ENCODE assay signal across 8 cellular contexts in genomic region chr14:69648480-69649414, GRCh38. TPM values are rescaled to one million over a fixed set of nuclear protein-coding genes. Genes with fewer than 3 reads are reported as not detected.
A peak's percentile ranks its signal among the peaks of the same experiment; 100 is the strongest.
DNase-seq lines count a peak whose midpoint lies in the region; ATAC-seq, FAIRE-seq and TF ChIP-seq lines count a peak whose summit lies in the region.

No MANE protein-coding gene starts in this region.

- CTCF ChIA-PET in MCF 10A (lab: Yijun Ruan, JAX) = interaction anchor here (0.6 to 1.2 kb wide), 5 partner anchors 15 to 1269 kb away, joined by 3 to 6 read pairs (median 3); no protein-coding TSS in a partner anchor
- CTCF ChIA-PET in mammary epithelial cell (lab: Charles Lee; ENCODE audit: low non-redundant PET) = interaction anchor here (0.6 kb wide), 1 partner anchor 82 kb away, joined by 4 read pairs; no protein-coding TSS in a partner anchor
- CTCF ChIA-PET in GM12878 (lab: Yijun Ruan, JAX) = interaction anchor here (0.6 to 6.1 kb wide), 17 partner anchors 11 to 1860 kb away, joined by 3 to 36 read pairs (median 4); partner anchors contain the start of gene SUSD6
- CTCF ChIA-PET in CD8-positive, alpha-beta T cell (lab: Charles Lee) = interaction anchor here (0.6 to 2.7 kb wide), 6 partner anchors 9 to 78 kb away, joined by 3 to 8 read pairs (median 3); no protein-coding TSS in a partner anchor

- H2BK15ac ChIP-seq in mesenchymal stem cell (ENCODE audit: low read depth, poor library complexity, severe bottlenecking) = no peak overlapping the region

- H4K20me1 ChIP-seq in mammary epithelial cell (ENCODE audit: insufficient read depth, low read length) (no peaks in the 10 kb centered on the region), GM12878 (ENCODE audit: control insufficient read depth, insufficient read depth) (peaks cover 3% of the 10 kb centered on the region; the same call in 1 of the 2 replicates)

- POLR2A ChIA-PET in MCF 10A (lab: Yijun Ruan, JAX) (interaction anchor here (0.6 to 2.8 kb wide), 9 partner anchors 8 to 118 kb away, joined by 3 to 15 read pairs (median 5); partner anchors contain the start of genes SRSF5 and SUSD6), GM12878 (lab: Charles Lee) (interaction anchor here (0.6 to 9.8 kb wide), 15 partner anchors 12 to 76 kb away, joined by 3 to 88 read pairs (median 5); partner anchors contain the start of gene SUSD6)
- POLR2A ChIA-PET in CD8-positive, alpha-beta T cell (lab: Charles Lee) = interaction anchor here (1.3 to 1.6 kb wide), 2 partner anchors 12 to 35 kb away, joined by 3 to 4 read pairs; no protein-coding TSS in a partner anchor

- H3K14ac ChIP-seq in mesenchymal stem cell (ENCODE audit: low read length in 2 of 2) = no peak overlapping the region

- in situ Hi-C loops in mammary epithelial cell (cut with MboI; ENCODE audit: low sequenced_read_pairs in 2 of 2) = no loop called here
- in situ Hi-C loops in GM12878 (cut with MboI) = no loop called here

- peak in 1 of 2 experiments; percentile 75; a peak in 2 of 4 replicates for TF ChIP-seq EP300 in GM12878 (IDR thresholded peaks at IDR 0.05; ENCODE audit: borderline replicate concordance in 1 of 2, control insufficient read depth in 1 of 2, low read depth in 2 of 2, low read length in 2 of 2)

- H3K4me2 ChIP-seq in mammary epithelial cell (ENCODE audit: insufficient read depth, low read depth, low read length) (no peak overlapping the region), GM12878 (ENCODE audit: control insufficient read depth, insufficient read depth) (peak overlapping the region; percentile 98), mesenchymal stem cell (ENCODE audit: low read length, poor library complexity, severe bottlenecking) (peak overlapping the region; percentile 30)

- peaks cover 16% of the 10 kb centered on the region for H3K36me3 Mint-ChIP-seq in MCF 10A (ENCODE audit: insufficient read depth, unreplicated experiment)
- H3K36me3 Mint-ChIP-seq in CD8-positive, alpha-beta T cell = peaks cover 7% of the 10 kb centered on the region

- H2AK5ac ChIP-seq in mesenchymal stem cell (ENCODE audit: low read length, severe bottlenecking) = peak overlapping the region; percentile 49

- H3K4me1 ChIP-seq in mammary epithelial cell (ENCODE audit: insufficient read depth, low read length) (peaks cover 67% of the 10 kb centered on the region), GM12878 (ENCODE audit: control insufficient read depth, insufficient read depth, low read length) (peaks cover 68% of the 10 kb centered on the region), mesenchymal stem cell (ENCODE audit: control insufficient read depth, insufficient read depth, low read depth, low read length) (peaks cover 10% of the 10 kb centered on the region)
- peaks cover 57% of the 10 kb centered on the region for H3K4me1 ChIP-seq in CD8-positive, alpha-beta T cell (ENCODE audit: insufficient read depth, low read length)

- dilution Hi-C loops in mammary epithelial cell (cut with HindIII; ENCODE audit: low sequenced_read_pairs) = loop anchor here (5.0 kb wide), 2 partner anchors 51 to 69 kb away; no protein-coding TSS in a partner anchor

- no peaks in the 10 kb centered on the region for H3K27me3 Mint-ChIP-seq in MCF 10A (ENCODE audit: insufficient read depth, unreplicated experiment)
- H3K27me3 Mint-ChIP-seq in CD8-positive, alpha-beta T cell (ENCODE audit: low read depth) = no peaks in the 10 kb centered on the region

- peak; percentile 49 for DNase-seq in MCF 10A (ENCODE audit: unreplicated experiment)
- DNase-seq in mammary epithelial cell = no peak
- DNase-seq in M059J (ENCODE audit: low read depth) = peak; percentile 80
- peak; percentile 81 for DNase-seq in GM12878 (ENCODE audit: low read depth, low spot score)
- peak; percentile 86 for DNase-seq in mesenchymal stem cell
- DNase-seq in CD8-positive, alpha-beta T cell = no peak

- no peak overlapping the region for H3K9ac ChIP-seq in mammary epithelial cell (ENCODE audit: insufficient read depth, low read length)
- peak overlapping the region; percentile 78 for H3K9ac ChIP-seq in GM12878 (ENCODE audit: control insufficient read depth, insufficient read depth, low read length)
- H3K9ac ChIP-seq in mesenchymal stem cell (ENCODE audit: low read length) = no peak overlapping the region

- no peak overlapping the region for H4K91ac ChIP-seq in mesenchymal stem cell (ENCODE audit: low read length)

- H3K18ac ChIP-seq in mesenchymal stem cell (ENCODE audit: low read depth in 1 of 2, low read length in 2 of 2) = peak overlapping the region in 1 of 2 experiments; percentile 95

- no peaks in the 10 kb centered on the region for H3K9me3 Mint-ChIP-seq in MCF 10A (ENCODE audit: unreplicated experiment)
- no peaks in the 10 kb centered on the region for H3K9me3 Mint-ChIP-seq in CD8-positive, alpha-beta T cell

- H3K4me3 Mint-ChIP-seq in MCF 10A (ENCODE audit: unreplicated experiment) = peak overlapping the region; percentile 15
- H3K4me3 Mint-ChIP-seq in CD8-positive, alpha-beta T cell = no peak overlapping the region

- H4K8ac ChIP-seq in mesenchymal stem cell (ENCODE audit: low read length) = no peak overlapping the region

- H3K79me1 ChIP-seq in mesenchymal stem cell (replicated peaks; ENCODE audit: low read length, poor library complexity, severe bottlenecking) = peaks cover 46% of the 10 kb centered on the region

- peaks cover 98% of the 10 kb centered on the region for H3K79me2 ChIP-seq in mammary epithelial cell (ENCODE audit: insufficient read depth, low read length)
- peaks cover 97% of the 10 kb centered on the region for H3K79me2 ChIP-seq in GM12878 (ENCODE audit: control insufficient read depth, insufficient read depth, low read length)

- H2AFZ ChIP-seq in mammary epithelial cell (ENCODE audit: low read depth, low read length) (no peak overlapping the region), GM12878 (ENCODE audit: control insufficient read depth, low read depth, low read length) (no peak overlapping the region; the same call in 1 of the 2 replicates), mesenchymal stem cell (ENCODE audit: low read depth, low read length) (no peak overlapping the region)

- ATAC-seq in GM12878 (peak; percentile 85), GM21786 (IDR thresholded peaks at IDR 0.05; ENCODE audit: unreplicated experiment) (no peak), HG02973 (IDR thresholded peaks at IDR 0.05; ENCODE audit: unreplicated experiment) (no peak)
- no peak for ATAC-seq in CD8-positive, alpha-beta T cell

- H2BK120ac ChIP-seq in mesenchymal stem cell (ENCODE audit: low read depth, low read length) = peak overlapping the region; percentile 83

- H3K4me3 ChIP-seq in mammary epithelial cell (replicated peaks in 1 of 3; ENCODE audit: insufficient read depth in 1 of 3, low read depth in 2 of 3, low read length in 3 of 3) = no peak overlapping the region
- peak overlapping the region; percentile 56 for H3K4me3 ChIP-seq in GM12878
- H3K4me3 ChIP-seq in mesenchymal stem cell (ENCODE audit: insufficient read depth in 1 of 2, low read depth in 1 of 2, low read length in 2 of 2) = no peak overlapping the region
- no peak overlapping the region for H3K4me3 ChIP-seq in CD8-positive, alpha-beta T cell (ENCODE audit: low read depth, low read length)

- peak overlapping the region in 1 of 2 experiments; percentile 82 for H2BK12ac ChIP-seq in mesenchymal stem cell (ENCODE audit: low read length in 2 of 2)

- TF ChIP-seq CTCF in MCF 10A (IDR thresholded peaks at IDR 0.05; ENCODE audit: unreplicated experiment) = no peak
- TF ChIP-seq CTCF in mammary epithelial cell (conservative IDR thresholded peaks at IDR 0.05 in 1 of 2, IDR thresholded peaks at IDR 0.05 in 1 of 2; ENCODE audit: extremely low read depth in 1 of 2, insufficient read depth in 1 of 2, low read depth in 1 of 2, low read length in 2 of 2) = no peak
- TF ChIP-seq CTCF in GM12878 (IDR thresholded peaks at IDR 0.05 in 2 of 3, conservative IDR thresholded peaks at IDR 0.05 in 1 of 3; ENCODE audit: control insufficient read depth in 2 of 3, extremely low read depth in 1 of 3, insufficient read depth in 1 of 3, low read depth in 3 of 3, low read length in 3 of 3) = no peak
- TF ChIP-seq CTCF in CD8-positive, alpha-beta T cell (IDR thresholded peaks at IDR 0.05) = no peak

- FAIRE-seq in GM12878 (lab: Jason Lieb, UNC) = no peak

- WGBS in mammary epithelial cell (ENCODE audit: low coverage, missing lambda C conversion rate) = 72% methylated on average over 5 of the region's 5 CpGs
- 10% methylated on average over 5 of the region's 5 CpGs for WGBS in GM12878 (ENCODE audit: insufficient coverage, insufficient replicate concordance, low lambda C conversion rate, missing lambda C conversion rate)
- WGBS in mesenchymal stem cell = 38% methylated on average over 4 of the region's 5 CpGs

- H3K4ac ChIP-seq in mesenchymal stem cell (ENCODE audit: low read depth in 1 of 2, low read length in 2 of 2) = no peak overlapping the region

- TF ChIP-seq RAD21 in GM12878 (IDR thresholded peaks at IDR 0.05; ENCODE audit: insufficient read depth, low read depth, low read length) = no peak

- peak overlapping the region; percentile 65 for H3K27ac Mint-ChIP-seq in MCF 10A (ENCODE audit: low read depth, unreplicated experiment)
- no peak overlapping the region for H3K27ac Mint-ChIP-seq in CD8-positive, alpha-beta T cell

- BruUV-seq in MCF 10A (replicated peaks; lab: Mats Ljungman, UMichigan) = no TSS peak
- no TSS peak for BruUV-seq in mammary epithelial cell (replicated peaks; lab: Mats Ljungman, UMichigan)
- TSS peak; percentile 98 for BruUV-seq in GM12878 (replicated peaks; lab: Mats Ljungman, UMichigan)

- H3K27me3 ChIP-seq in mammary epithelial cell (ENCODE audit: insufficient read depth, low read length) = no peaks in the 10 kb centered on the region
- H3K27me3 ChIP-seq in GM12878 (replicated peaks in 1 of 2; ENCODE audit: control insufficient read depth in 2 of 2, insufficient read depth in 2 of 2, low read length in 1 of 2) = no peaks in the 10 kb centered on the region
- no peaks in the 10 kb centered on the region for H3K27me3 ChIP-seq in mesenchymal stem cell (ENCODE audit: control insufficient read depth in 1 of 2, insufficient read depth in 1 of 2, low read length in 2 of 2)
- no peaks in the 10 kb centered on the region for H3K27me3 ChIP-seq in CD8-positive, alpha-beta T cell (ENCODE audit: insufficient read depth, low read length)

- H3K4me1 Mint-ChIP-seq in MCF 10A (ENCODE audit: insufficient read depth, unreplicated experiment) = peaks cover 66% of the 10 kb centered on the region
- H3K4me1 Mint-ChIP-seq in CD8-positive, alpha-beta T cell (ENCODE audit: low read depth) = peaks cover 83% of the 10 kb centered on the region

- H2BK5ac ChIP-seq in mesenchymal stem cell (ENCODE audit: low read depth, low read length, poor library complexity, severe bottlenecking) = no peak overlapping the region

- RAD21 ChIA-PET in GM12878 (lab: Charles Lee; ENCODE audit: unreplicated experiment) = interaction anchor here (0.5 to 9.9 kb wide), 20 partner anchors 11 to 379 kb away, joined by 3 to 178 read pairs (median 5); partner anchors contain the start of gene SUSD6

- H3K36me3 ChIP-seq in mammary epithelial cell (ENCODE audit: insufficient read depth, low read length) (no peaks in the 10 kb centered on the region), GM12878 (ENCODE audit: control insufficient read depth in 2 of 2, insufficient read depth in 2 of 2, low read length in 1 of 2) (peaks cover 0 to 3% of the 10 kb centered on the region in 2 experiments; a peak in 1 of 4 replicates), mesenchymal stem cell (ENCODE audit: control insufficient read depth in 1 of 2, insufficient read depth in 2 of 2, low read depth in 1 of 2, low read length in 2 of 2) (no peaks in the 10 kb centered on the region)
- H3K36me3 ChIP-seq in CD8-positive, alpha-beta T cell (ENCODE audit: insufficient read depth, low read length) = no peaks in the 10 kb centered on the region

- H3K23ac ChIP-seq in mesenchymal stem cell (ENCODE audit: low read length in 2 of 2) = no peak overlapping the region

- intact Hi-C loops in MCF 10A (cut with micrococcal nuclease) = no loop called here
- intact Hi-C loops in mammary epithelial cell (cut with micrococcal nuclease) = no loop called here
- intact Hi-C loops in GM12878 (cut with micrococcal nuclease; ENCODE audit: unreplicated experiment) = no loop called here
- intact Hi-C loops in CD8-positive, alpha-beta T cell (cut with DNase I, micrococcal nuclease) = no loop called here

- H3K9me3 ChIP-seq in mammary epithelial cell (replicated peaks; ENCODE audit: insufficient read depth, low read length) (no peaks in the 10 kb centered on the region), GM12878 (replicated peaks; ENCODE audit: control insufficient read depth, insufficient read depth, low read length) (peaks cover 6% of the 10 kb centered on the region; the same call in 2 of the 3 replicates), mesenchymal stem cell (ENCODE audit: control insufficient read depth, low read length) (no peaks in the 10 kb centered on the region)
- H3K9me3 ChIP-seq in CD8-positive, alpha-beta T cell (ENCODE audit: low read length) = no peaks in the 10 kb centered on the region

- no peak overlapping the region for H3K27ac ChIP-seq in mammary epithelial cell (ENCODE audit: insufficient read depth, low read depth, low read length)
- H3K27ac ChIP-seq in GM12878 (ENCODE audit: control insufficient read depth, insufficient read depth) = peak overlapping the region; percentile 96
- peak overlapping the region; percentile 13 for H3K27ac ChIP-seq in mesenchymal stem cell (ENCODE audit: low read length, poor library complexity, severe bottlenecking)
- H3K27ac ChIP-seq in CD8-positive, alpha-beta T cell (ENCODE audit: low read depth, low read length) = no peak overlapping the region

- SMC1A ChIA-PET in GM12878 (lab: Charles Lee; ENCODE audit: uncharacterized antibody, unreplicated experiment) = interaction anchor here (0.7 to 11.9 kb wide), 19 partner anchors 11 to 78 kb away, joined by 3 to 336 read pairs (median 4); partner anchors contain the start of gene SUSD6

- no peak for TF ChIP-seq POLR2A in GM12878 (IDR thresholded peaks at IDR 0.05; ENCODE audit: low read depth, low read length)

RNA-seq across cellular contexts. Expression of gene SUSD6, which starts 37.4 kb away (rescaled TPM):
- 27.7 and 32.1 TPM in 2 replicates for total RNA-seq in MCF 10A (2022)
- 10 to 100 TPM; 34.8 to 45.6 TPM for total RNA-seq in mammary epithelial cell
- polyA plus RNA-seq in mammary epithelial cell = 17.1 TPM
- polyA minus RNA-seq in mammary epithelial cell = 41.4 TPM
- 7.2 and 8.6 TPM in 2 replicates for total RNA-seq in M059J (2014; rRNA removed; shearing (Covaris generic))
- 59.8 and 61.3 TPM in 2 replicates for total RNA-seq in GM12878 (2013; cell fraction: nucleolus; rRNA removed)
- total RNA-seq in GM12878 (2014; rRNA removed) = 6.9 and 8.3 TPM in 2 replicates
- total RNA-seq in GM12878 (2014; rRNA removed; fragmentation: Illumina TruSeq; extraction: Trizol) = 11.0 and 11.1 TPM in 2 replicates
- total RNA-seq in GM12878 (2021) = 39.8 and 40.1 TPM in 2 replicates
- 18.4 TPM for polyA plus RNA-seq in GM12878 (2011; ENCODE audit: low read depth)
- 11.3 and 16.7 TPM in 2 replicates for polyA plus RNA-seq in GM12878 (2011; rRNA removed)
- 13.8 and 14.1 TPM in 2 replicates for polyA plus RNA-seq in GM12878 (2011; cell fraction: cytosol; rRNA removed)
- polyA plus RNA-seq in GM12878 (2011; cell fraction: nucleus; rRNA removed) = 38.9 and 46.9 TPM in 2 replicates
- polyA plus RNA-seq in GM12878 (2012) = 23.6 and 27.7 TPM in 2 replicates
- 19.4 and 23.7 TPM in 2 replicates for polyA plus RNA-seq in GM12878 (2014; fragmentation: Illumina TruSeq; extraction: Trizol)
- polyA plus RNA-seq in GM12878 (2014; fragmentation: Nextera tagmentation; extraction: Ambion mirVana) = 1 to 10 TPM; 6.6 to 9.4 TPM
- polyA plus RNA-seq in GM12878 (2014; rRNA removed) = 25.8 and 31.1 TPM in 2 replicates
- 10 to 100 TPM; 27.1 to 33.7 TPM for polyA plus RNA-seq in GM12878 (2016; fragmentation: Nextera tagmentation; extraction: Ambion mirVana)
- polyA minus RNA-seq in GM12878 (2011; rRNA and poly(A)+ RNA removed) = 17.6 and 19.5 TPM in 2 replicates
- polyA minus RNA-seq in GM12878 (2011; cell fraction: cytosol; rRNA and poly(A)+ RNA removed) = 5.1 and 5.6 TPM in 2 replicates
- polyA minus RNA-seq in GM12878 (2011; cell fraction: nucleus; rRNA and poly(A)+ RNA removed) = 14.9 and 32.6 TPM in 2 replicates
- 8.9 TPM for polyA plus RNA-seq in mesenchymal stem cell (2013, experiment 1 of 2)
- polyA plus RNA-seq in mesenchymal stem cell (2013, experiment 2 of 2) = 9.1 TPM
- total RNA-seq in CD8-positive, alpha-beta T cell = 10 to 100 TPM; 86.4 to 92.2 TPM

Comparison
In these comparisons a context has a peak if more than half of its experiments do, and no peak if none do; other contexts are left out.
1. DNase-seq: peak in MCF 10A (single experiment), M059J (single experiment), GM12878 (single experiment) and mesenchymal stem cell (single experiment); none in mammary epithelial cell (single experiment) and CD8-positive, alpha-beta T cell (0 of 7).
2. H3K27ac ChIP-seq: peak in GM12878 (single experiment) and mesenchymal stem cell (single experiment); none in mammary epithelial cell (single experiment) and CD8-positive, alpha-beta T cell (single experiment).